ENCODE assay signal across 7 cellular contexts in genomic region chr2:8457092-8457481, GRCh38.
A peak's percentile ranks its signal among the peaks of the same experiment; 100 is the strongest.
DNase-seq lines count a peak whose midpoint lies in the region; ATAC-seq lines count a peak whose summit lies in the region.

No MANE protein-coding gene starts in this region.

- H3K27ac Mint-ChIP-seq in activated naive CD4-positive, alpha-beta T cell treated with anti-CD3 and anti-CD28 coated beads, Interleukin-2, amount 50 U/mL, for 24 hours: no peak overlapping the region
- H3K27ac Mint-ChIP-seq in naive B cell: no peak overlapping the region

- H3K9me3 ChIP-seq in ES-I3 (ENCODE audit: control insufficient read depth, insufficient read depth, low read length): no peaks in the 10 kb centered on the region

- H3K36me3 ChIP-seq in ES-I3 (ENCODE audit: insufficient read depth, low read length): no peaks in the 10 kb centered on the region

- no peaks in the 10 kb centered on the region for H3K36me3 Mint-ChIP-seq in activated naive CD4-positive, alpha-beta T cell treated with anti-CD3 and anti-CD28 coated beads, Interleukin-2, amount 50 U/mL, for 24 hours
- H3K36me3 Mint-ChIP-seq in naive B cell: no peaks in the 10 kb centered on the region

- DNase-seq in NCI-H146 treated with DMSO at 0.1 percent for 48 hours (lab: John Stamatoyannopoulos, UW; ENCODE audit: unreplicated experiment): peak; percentile 91
- DNase-seq in naive B cell: no peak
- DNase-seq in SW 1271 (lab: John Stamatoyannopoulos, UW): no peak
- DNase-seq in midbrain (lab: John Stamatoyannopoulos, UW): no peak

- no peaks in the 10 kb centered on the region for H3K27me3 Mint-ChIP-seq in activated naive CD4-positive, alpha-beta T cell treated with anti-CD3 and anti-CD28 coated beads, Interleukin-2, amount 50 U/mL, for 24 hours
- H3K27me3 Mint-ChIP-seq in naive B cell: peaks cover 88 to 97% (median 94%) of the 10 kb centered on the region in 3 donors

- H3K4me1 ChIP-seq in ES-I3 (ENCODE audit: insufficient read depth, low read length): no peaks in the 10 kb centered on the region

- peak overlapping the region; percentile 78 for H3K4me3 Mint-ChIP-seq in activated naive CD4-positive, alpha-beta T cell treated with anti-CD3 and anti-CD28 coated beads, Interleukin-2, amount 50 U/mL, for 24 hours
- H3K4me3 Mint-ChIP-seq in naive B cell: peak overlapping the region in 5 of 8 donors; percentile 9 to 66 (median 39)

- H3K9me3 Mint-ChIP-seq in activated naive CD4-positive, alpha-beta T cell treated with anti-CD3 and anti-CD28 coated beads, Interleukin-2, amount 50 U/mL, for 24 hours: no peaks in the 10 kb centered on the region
- peaks cover 0 to 8% (median 0%) of the 10 kb centered on the region in 7 donors for H3K9me3 Mint-ChIP-seq in naive B cell

- ATAC-seq in naive B cell (ENCODE audit: low read depth in 2 of 2) (peak; percentile 34 to 57), GM19467 (IDR thresholded peaks at IDR 0.05; ENCODE audit: unreplicated experiment) (no peak)

- peaks cover 25% of the 10 kb centered on the region for H3K4me1 Mint-ChIP-seq in activated naive CD4-positive, alpha-beta T cell treated with anti-CD3 and anti-CD28 coated beads, Interleukin-2, amount 50 U/mL, for 24 hours
- H3K4me1 Mint-ChIP-seq in naive B cell: peaks cover 5 to 20% (median 20%) of the 10 kb centered on the region in 3 donors

- peak overlapping the region; percentile 32; the same call in 1 of the 2 replicates for H3K9ac ChIP-seq in ES-I3 (ENCODE audit: low read depth, low read length)
